ENCODE assay signal across 28 cellular contexts in genomic region chr2:33417093-33417492, GRCh38. TPM values are rescaled to one million over a fixed set of nuclear protein-coding genes. Genes with fewer than 3 reads are reported as not detected.
A peak's percentile ranks its signal among the peaks of the same experiment; 100 is the strongest.
DNase-seq lines count a peak whose midpoint lies in the region; ATAC-seq lines count a peak whose summit lies in the region.
"Had no signal": no experiment of that assay in that cellular context is flagged by ENCODE, and none has a peak within 500 bp of the region (broad histone marks: within the 10 kb centered on the region; RNA-seq: fewer than 3 reads in every experiment).

No MANE protein-coding gene starts in this region.

- H3K4me1 ChIP-seq in effector memory CD4-positive, alpha-beta T cell (ENCODE audit: control insufficient read depth, insufficient read depth, low read length, poor library complexity, severe bottlenecking) = no peaks in the 10 kb centered on the region
- H3K4me1 ChIP-seq: Caco-2, foreskin keratinocyte, psoas muscle, sigmoid colon had no signal

- H3K9me3 ChIP-seq in effector memory CD4-positive, alpha-beta T cell (ENCODE audit: control insufficient read depth, low read length) = no peaks in the 10 kb centered on the region
- H3K9me3 ChIP-seq: Caco-2, psoas muscle, sigmoid colon, tibial nerve had no signal

- no peak for ATAC-seq in GM18502 (IDR thresholded peaks at IDR 0.05; ENCODE audit: poor library complexity, unreplicated experiment)
- no peak for ATAC-seq in HG02973 (IDR thresholded peaks at IDR 0.05; ENCODE audit: unreplicated experiment)
- ATAC-seq: foreskin keratinocyte, HCT116, PC-3, psoas muscle had no signal

- no peaks in the 10 kb centered on the region for H3K36me3 ChIP-seq in effector memory CD4-positive, alpha-beta T cell (ENCODE audit: control insufficient read depth, insufficient read depth, low read length)
- H3K36me3 ChIP-seq: brain microvascular endothelial cell, sigmoid colon, tibial nerve had no signal

- peak; percentile 64 for DNase-seq in A172 (ENCODE audit: low spot score)
- DNase-seq in Daoy (ENCODE audit: low read depth) = peak; percentile 11
- DNase-seq in RPMI7951 (ENCODE audit: low read depth) = peak; percentile 55
- peak; percentile 66 for DNase-seq in fibroblast of gingiva (ENCODE audit: low read depth)
- no peak for DNase-seq in caudate nucleus (lab: John Stamatoyannopoulos, UW)
- DNase-seq in effector memory CD4-positive, alpha-beta T cell = no peak
- DNase-seq: activated CD4-positive, alpha-beta T cell treated with anti-CD3 and anti-CD28 coated beads for 48 hours; amniotic stem cell; brain microvascular endothelial cell; C1 segment of cervical spinal cord; Caco-2; DMS53; foreskin keratinocyte; naive B cell; NCI-H1417; NCI-H2029; NCI-H524; NK-92 treated with Interleukin-12 subunit alpha and Interleukin-12 subunit beta, amount 100 ng/mL, for 24 hours; PC-3; psoas muscle; sigmoid colon; stimulated activated CD4-positive, alpha-beta T cell treated with anti-CD3 and anti-CD28 coated beads, Interleukin-4, amount 100 ng/mL, for 24 hours; T1000 had no signal

- H3K4me3 ChIP-seq in effector memory CD4-positive, alpha-beta T cell (ENCODE audit: insufficient read depth, low read depth, low read length, poor library complexity, severe bottlenecking) = no peak overlapping the region
- H3K4me3 ChIP-seq: psoas muscle, sigmoid colon, tibial nerve had no signal

- no peak overlapping the region for H3K27ac ChIP-seq in caudate nucleus (ENCODE audit: low read depth, low read length)
- no peak overlapping the region for H3K27ac ChIP-seq in effector memory CD4-positive, alpha-beta T cell (ENCODE audit: insufficient read depth, low read length, poor library complexity, severe bottlenecking)
- H3K27ac ChIP-seq: brain microvascular endothelial cell, epithelial cell of prostate, foreskin keratinocyte, psoas muscle, sigmoid colon, tibial nerve had no signal

- H3K27me3 ChIP-seq in effector memory CD4-positive, alpha-beta T cell (replicated peaks; ENCODE audit: control insufficient read depth, insufficient read depth, low read length, poor library complexity, severe bottlenecking) = no peaks in the 10 kb centered on the region
- H3K27me3 ChIP-seq: brain microvascular endothelial cell, foreskin keratinocyte, sigmoid colon, tibial nerve had no signal

RNA-seq across cellular contexts. Expression of gene RASGRP3, which starts 59.4 kb away (rescaled TPM):
- 30.6 and 41.5 TPM in 2 replicates for total RNA-seq in A172 (2014; rRNA removed; shearing (Covaris generic))
- 3.2 and 6.7 TPM in 2 replicates for total RNA-seq in Daoy (2014; rRNA removed; shearing (Covaris generic))
- 13.4 and 18.4 TPM in 2 replicates for total RNA-seq in RPMI7951 (2014; rRNA removed; shearing (Covaris generic))

Comparison
In these comparisons a context has a peak if more than half of its experiments do, and no peak if none do; other contexts are left out.
1. DNase-seq: peak in A172 (single experiment), Daoy (single experiment), RPMI7951 (single experiment) and fibroblast of gingiva (single experiment); none in caudate nucleus (0 of 61) and effector memory CD4-positive, alpha-beta T cell (0 of 3).